Comparison of ENCODE assay signal across 8 cellular contexts in genomic region chr2:32947484-32948143, GRCh38. TPM values are rescaled to one million over a fixed set of nuclear protein-coding genes. Genes with fewer than 3 reads are reported as not detected.
A peak's percentile ranks its signal among the peaks of the same experiment; 100 is the strongest.
DNase-seq lines count a peak whose midpoint lies in the region; ATAC-seq, FAIRE-seq and TF ChIP-seq lines count a peak whose summit lies in the region.

No MANE protein-coding gene starts in this region.

- no peak for FAIRE-seq in HepG2 (lab: Jason Lieb, UNC)

- in situ Hi-C loops in HepG2 (cut with HindIII; ENCODE audit: extremely low pct_ligation_motif_present, low pct_unique_long_range_greater_than_20kb): loop anchor here (5.0 to 10.0 kb wide), 2 partner anchors 175 to 393 kb away; no protein-coding TSS in a partner anchor

- TF ChIP-seq EP300 in HepG2 (IDR thresholded peaks at IDR 0.05; ENCODE audit: low read depth in 2 of 2, low read length in 2 of 2): no peak
- no peak for TF ChIP-seq EP300 in HepG2 (CRISPR knock-in tag; IDR thresholded peaks at IDR 0.05; ENCODE audit: borderline replicate concordance)

- H3K9ac ChIP-seq in HepG2 (ENCODE audit: insufficient read depth, low read depth, low read length): no peak overlapping the region

- peak; percentile 34 for ATAC-seq in HG03025 (IDR thresholded peaks at IDR 0.05; ENCODE audit: low FRiP score, unreplicated experiment)
- ATAC-seq in HepG2: peak; percentile 70

- no peak for TF ChIP-seq POLR2A in HepG2 (IDR thresholded peaks at IDR 0.05; ENCODE audit: insufficient read depth in 1 of 2, low read depth in 2 of 2, low read length in 2 of 2)

- no peak overlapping the region for H2AFZ ChIP-seq in HepG2 (ENCODE audit: low read length)

- peak overlapping the region; percentile 90 for H3K4me2 ChIP-seq in HepG2 (ENCODE audit: low read depth, low read length)

- no TSS peak for BruUV-seq in HepG2 (replicated peaks; lab: Mats Ljungman, UMichigan)

- intact Hi-C loops in HepG2 (cut with micrococcal nuclease; ENCODE audit: unreplicated experiment): loop anchor here (5.0 kb wide), 3 partner anchors 395 to 635 kb away; no protein-coding TSS in a partner anchor

- H3K4me3 Mint-ChIP-seq in chondrocyte (ENCODE audit: unreplicated experiment): peak overlapping the region; percentile 84

- H3K36me3 ChIP-seq in HepG2 (replicated peaks in 1 of 2; ENCODE audit: control insufficient read depth in 1 of 2, insufficient read depth in 2 of 2, low read length in 2 of 2): no peaks in the 10 kb centered on the region

- TF ChIP-seq CTCF in chondrocyte (IDR thresholded peaks at IDR 0.05) (no peak), HepG2 (CRISPR knock-in tag; IDR thresholded peaks at IDR 0.05) (no peak)

- no peaks in the 10 kb centered on the region for H3K9me3 ChIP-seq in HepG2 (ENCODE audit: low read length)

- no peaks in the 10 kb centered on the region for H3K79me2 ChIP-seq in HepG2 (ENCODE audit: insufficient read depth, low read length)

- peak overlapping the region; percentile 27 to 72 (median 54); a peak in 5 of 6 replicates for H3K4me3 ChIP-seq in HepG2 (replicated peaks in 1 of 3; ENCODE audit: insufficient read depth in 1 of 3, low read depth in 2 of 3, low read length in 3 of 3)

- peaks cover 6 to 35% of the 10 kb centered on the region in 2 experiments; a peak in 4 of 5 replicates for H3K27me3 ChIP-seq in HepG2 (ENCODE audit: control insufficient read depth in 1 of 2, insufficient read depth in 2 of 2, low read length in 2 of 2)

- H3K4me1 ChIP-seq in HepG2 (ENCODE audit: insufficient read depth, low read length): no peaks in the 10 kb centered on the region

- TF ChIP-seq RAD21 in HepG2 (CRISPR knock-in tag; IDR thresholded peaks at IDR 0.05): no peak

- CTCF ChIA-PET in HepG2 (lab: Yijun Ruan, JAX; ENCODE audit: low intra/inter-chr PET ratio, low total read pairs): interaction anchor here (3.6 kb wide), 1 partner anchor 175 kb away, joined by 27 read pairs; no protein-coding TSS in a partner anchor

- H3K27me3 Mint-ChIP-seq in chondrocyte (ENCODE audit: low read depth): no peaks in the 10 kb centered on the region

- POLR2A ChIA-PET in HepG2 (lab: Yijun Ruan, JAX): no interaction called here

- H3K4me1 Mint-ChIP-seq in chondrocyte (ENCODE audit: low read depth): peaks cover 20% of the 10 kb centered on the region

- 9% methylated on average over 14 of the region's 75 CpGs for WGBS in HepG2 (ENCODE audit: low lambda C conversion rate)

- H3K27ac ChIP-seq in HepG2 (ENCODE audit: extremely low read length, insufficient read depth, low read length): no peak overlapping the region

- peak; percentile 41 for DNase-seq in NCI-H748 (lab: John Stamatoyannopoulos, UW; ENCODE audit: unreplicated experiment)
- no peak for DNase-seq in NCI-H748 treated with DMSO at 0.1 percent for 48 hours (lab: John Stamatoyannopoulos, UW)
- DNase-seq in SK-N-DZ (ENCODE audit: low spot score): peak; percentile 14
- no peak for DNase-seq in chondrocyte (ENCODE audit: low spot score)
- DNase-seq in HepG2 (ENCODE audit: low spot score): no peak
- DNase-seq in stimulated activated naive CD4-positive, alpha-beta T cell treated with Interleukin-2 at 50 U/mL for 16 hours (lab: John Stamatoyannopoulos, UW): peak; percentile 14
- no peak for DNase-seq in NCI-H2081 (lab: John Stamatoyannopoulos, UW)

- no peaks in the 10 kb centered on the region for H4K20me1 ChIP-seq in HepG2 (ENCODE audit: insufficient read depth, low read length)

- H3K27ac Mint-ChIP-seq in chondrocyte (ENCODE audit: unreplicated experiment): no peak overlapping the region

- no peaks in the 10 kb centered on the region for H3K9me3 Mint-ChIP-seq in chondrocyte (ENCODE audit: low read depth)

- H3K36me3 Mint-ChIP-seq in chondrocyte (ENCODE audit: low read depth): no peaks in the 10 kb centered on the region

TF ChIP-seq in HepG2, 621 proteins besides CTCF, POLR2A, EP300 and RAD21 (continues in another document):
- TF ChIP-seq JUNB (CRISPR knock-in tag; IDR thresholded peaks at IDR 0.05; ENCODE audit: borderline replicate concordance): no peak
- peak; percentile 33 for TF ChIP-seq HNRNPLL (IDR thresholded peaks at IDR 0.05; ENCODE audit: low read depth, low read length, poor library complexity, severe bottlenecking)
- 0 out of 2 replicates have a peak, but pooled peaks have one; percentile 6 for TF ChIP-seq ZFY (CRISPR knock-in tag; IDR thresholded peaks at IDR 0.05)
- 0 out of 2 replicates have a peak, but pooled peaks have one; percentile 28 for TF ChIP-seq ZSCAN20 (CRISPR knock-in tag; IDR thresholded peaks at IDR 0.05; ENCODE audit: borderline replicate concordance)
- no peak for TF ChIP-seq ZNF230 (CRISPR knock-in tag; IDR thresholded peaks at IDR 0.05)
- TF ChIP-seq EZH2 (conservative IDR thresholded peaks at IDR 0.05; ENCODE audit: low read depth, low read length): 0 out of 2 replicates have a peak, but pooled peaks have one; percentile 58
- no peak for TF ChIP-seq TFDP2 (CRISPR knock-in tag; IDR thresholded peaks at IDR 0.05)
- 0 out of 2 replicates have a peak, but pooled peaks have one; percentile 10 for TF ChIP-seq GABPB1 (CRISPR knock-in tag; IDR thresholded peaks at IDR 0.05)
- no peak for TF ChIP-seq SPEN (CRISPR knock-in tag; IDR thresholded peaks at IDR 0.05; ENCODE audit: low read depth)
- TF ChIP-seq SMYD3 (CRISPR knock-in tag; IDR thresholded peaks at IDR 0.05): no peak
- no peak for TF ChIP-seq USF2 (IDR thresholded peaks at IDR 0.05; ENCODE audit: low read depth, low read length)
- TF ChIP-seq USF2 (CRISPR knock-in tag; IDR thresholded peaks at IDR 0.05; ENCODE audit: borderline replicate concordance): no peak
- 0 out of 2 replicates have a peak, but pooled peaks have one; percentile 30 for TF ChIP-seq MTF2 (CRISPR knock-in tag; IDR thresholded peaks at IDR 0.05; ENCODE audit: borderline replicate concordance)

RNA-seq across cellular contexts. Expression of gene LTBP1, which starts 0.9 kb away (rescaled TPM):
- 6.4 and 7.7 TPM in 2 replicates for polyA plus RNA-seq in SK-N-DZ (2014; cell fraction: cytosol; rRNA removed)
- polyA plus RNA-seq in SK-N-DZ (2014; cell fraction: nucleus; rRNA removed): 2.5 and 5.4 TPM in 2 replicates
- total RNA-seq in chondrocyte (302 to 398 TPM (median 392 TPM) in 3 replicates), HepG2 (2016; rRNA removed; fragmentation: Illumina TruSeq; extraction: Trizol) (0.22 and 0.34 TPM in 2 replicates)
- total RNA-seq in HepG2 (2016; cell fraction: cytosol; rRNA removed; fragmentation: Illumina TruSeq; extraction: Trizol; ENCODE audit: low read depth): 0.26 TPM in 1 of 2 replicates, not detected in the other
- total RNA-seq in HepG2 (2016; cell fraction: insoluble cytoplasmic fraction; rRNA removed; fragmentation: Illumina TruSeq; extraction: Trizol): 0.18 and 0.39 TPM in 2 replicates
- 0.03 and 0.10 TPM in 2 replicates for total RNA-seq in HepG2 (2016; cell fraction: membrane; rRNA removed; fragmentation: Illumina TruSeq; extraction: Trizol)
- 0.37 and 0.38 TPM in 2 replicates for total RNA-seq in HepG2 (2016; cell fraction: nucleus; rRNA removed; fragmentation: Illumina TruSeq; extraction: Trizol)
- 0.12 and 0.16 TPM in 2 replicates for polyA plus RNA-seq in HepG2 (2011; rRNA removed)
- polyA plus RNA-seq in HepG2 (2011; cell fraction: cytosol; rRNA removed): 0.15 and 0.21 TPM in 2 replicates
- 0.14 and 0.19 TPM in 2 replicates for polyA plus RNA-seq in HepG2 (2011; cell fraction: nucleus; rRNA removed)
- 0.04 and 0.27 TPM in 2 replicates for polyA plus RNA-seq in HepG2 (2012)
- 0.03 TPM in 1 of 2 replicates, not detected in the other for polyA plus RNA-seq in HepG2 (2016; cell fraction: cytosol; fragmentation: Illumina TruSeq; extraction: Trizol; ENCODE audit: low read depth)
- polyA plus RNA-seq in HepG2 (2016; cell fraction: insoluble cytoplasmic fraction; fragmentation: Illumina TruSeq; extraction: Trizol; ENCODE audit: low read depth): 0.22 and 0.27 TPM in 2 replicates
- polyA plus RNA-seq in HepG2 (2016; cell fraction: membrane; fragmentation: Illumina TruSeq; extraction: Trizol; ENCODE audit: low read depth): not detected in 2 replicates
- 0.26 and 0.40 TPM in 2 replicates for polyA plus RNA-seq in HepG2 (2016; cell fraction: nucleus; fragmentation: Illumina TruSeq; extraction: Trizol; ENCODE audit: insufficient read depth, low read depth)
- 0.23 and 0.28 TPM in 2 replicates for polyA minus RNA-seq in HepG2 (2011; rRNA and poly(A)+ RNA removed; ENCODE audit: low replicate concordance)
- polyA minus RNA-seq in HepG2 (2011; cell fraction: cytosol; rRNA and poly(A)+ RNA removed): 0.30 TPM in 1 of 2 replicates, not detected in the other
- polyA minus RNA-seq in HepG2 (2011; cell fraction: nucleus; rRNA and poly(A)+ RNA removed): 0.75 and 1.0 TPM in 2 replicates

Comparison
In these comparisons a context has a peak if more than half of its experiments do, and no peak if none do; other contexts are left out.
1. DNase-seq: peak in NCI-H748 (single experiment), SK-N-DZ (single experiment) and stimulated activated naive CD4-positive, alpha-beta T cell treated with Interleukin-2 at 50 U/mL for 16 hours (single experiment); none in NCI-H748 treated with DMSO at 0.1 percent for 48 hours (single experiment), chondrocyte (single experiment), HepG2 (single experiment) and NCI-H2081 (0 of 2).
2. RNA of gene LTBP1, which starts 0.9 kb away (total RNA-seq): 302 to 398 TPM in chondrocyte; 0.03 to 0.39 TPM in HepG2; every median in the first group is over 100 times any median in the second.